Comparison of ENCODE assay signal across 23 cellular contexts in genomic region chr14:51498411-51499227, GRCh38.
DNase-seq lines count a peak whose midpoint lies in the region; ATAC-seq and TF ChIP-seq lines count a peak whose summit lies in the region.
"Had no signal": no experiment of that assay in that cellular context is flagged by ENCODE, and none has a peak within 500 bp of the region (broad histone marks: within the 10 kb centered on the region; RNA-seq: fewer than 3 reads in every experiment).

No MANE protein-coding gene starts in this region.

- H3K4me3 ChIP-seq in esophagus (ENCODE audit: low read depth in 1 of 2, low read length in 2 of 2): no peak overlapping the region
- H3K4me3 ChIP-seq in mesenchymal stem cell (ENCODE audit: insufficient read depth in 1 of 2, low read depth in 1 of 2, low read length in 2 of 2): no peak overlapping the region
- H3K4me3 ChIP-seq: adrenal gland, vagina had no signal

- peak overlapping the region in 1 of 2 experiments; percentile 48 for H3K14ac ChIP-seq in mesenchymal stem cell (ENCODE audit: low read length in 2 of 2)

- peak overlapping the region in 1 of 2 experiments; percentile 11 for H3K4ac ChIP-seq in mesenchymal stem cell (ENCODE audit: low read depth in 1 of 2, low read length in 2 of 2)

- H4K91ac ChIP-seq in mesenchymal stem cell (ENCODE audit: low read length): no peak overlapping the region

- DNase-seq in DMS 273 treated with DMSO at 0.1 percent for 48 hours (lab: John Stamatoyannopoulos, UW) (peak; percentile 98), NCI-H82 (lab: John Stamatoyannopoulos, UW) (peak; percentile 89), mesenchymal stem cell (no peak), GM13976 (ENCODE audit: low spot score) (no peak), NCI-H2029 treated with DMSO at 0.1 percent for 48 hours (lab: John Stamatoyannopoulos, UW) (no peak)
- DNase-seq: activated CD4-positive, alpha-beta memory T cell treated with anti-CD3 and anti-CD28 coated beads, Interleukin-2, amount 10 ng/mL, durations not matched to agents 7 days and 5 days; activated effector memory CD4-positive, alpha-beta T cell treated with anti-CD3 and anti-CD28 coated beads, Interleukin-2, amount 50 U/mL, for 16 hours; Calu3; dermis blood vessel endothelial cell; HCEC 1CT; left cardiac atrium; MM.1S; NCI-H1436 treated with DMSO at 0.1 percent for 48 hours; NCI-H774; SIG-M5 had no signal

- WGBS in esophagus, 2 donors: 63 to 65% methylated on average over 10 of the region's 10 CpGs
- WGBS in mesenchymal stem cell: 86% methylated on average over 4 of the region's 10 CpGs

- no peak overlapping the region for H3K9ac ChIP-seq in mesenchymal stem cell (ENCODE audit: low read length)
- H3K9ac ChIP-seq: parathyroid adenoma had no signal

- no peak overlapping the region for H2BK120ac ChIP-seq in mesenchymal stem cell (ENCODE audit: low read depth, low read length)

- H3K18ac ChIP-seq in mesenchymal stem cell (ENCODE audit: low read depth in 1 of 2, low read length in 2 of 2): peak overlapping the region in 1 of 2 experiments; percentile 40

- H2AFZ ChIP-seq in mesenchymal stem cell (ENCODE audit: low read depth, low read length): no peak overlapping the region
- H2AFZ ChIP-seq: parathyroid adenoma had no signal

- peaks cover 0 to 5% of the 10 kb centered on the region in 2 donors for H3K4me1 ChIP-seq in esophagus (ENCODE audit: control insufficient read depth in 2 of 2, insufficient read depth in 2 of 2, low read length in 1 of 2)
- no peaks in the 10 kb centered on the region for H3K4me1 ChIP-seq in mesenchymal stem cell (ENCODE audit: control insufficient read depth, insufficient read depth, low read depth, low read length)
- H3K4me1 ChIP-seq: parathyroid adenoma had no signal

- no peaks in the 10 kb centered on the region for H3K79me1 ChIP-seq in mesenchymal stem cell (replicated peaks; ENCODE audit: low read length, poor library complexity, severe bottlenecking)

- H3K4me2 ChIP-seq in mesenchymal stem cell (ENCODE audit: low read length, poor library complexity, severe bottlenecking): no peak overlapping the region

- H4K8ac ChIP-seq in mesenchymal stem cell (ENCODE audit: low read length): no peak overlapping the region

- no peak overlapping the region for H2BK5ac ChIP-seq in mesenchymal stem cell (ENCODE audit: low read depth, low read length, poor library complexity, severe bottlenecking)

- H3K36me3 ChIP-seq in esophagus (ENCODE audit: control insufficient read depth in 2 of 2, insufficient read depth in 2 of 2, low read length in 1 of 2) (no peaks in the 10 kb centered on the region), mesenchymal stem cell (ENCODE audit: control insufficient read depth in 1 of 2, insufficient read depth in 2 of 2, low read depth in 1 of 2, low read length in 2 of 2) (no peaks in the 10 kb centered on the region)
- H3K36me3 ChIP-seq: adrenal gland, vagina had no signal

- no peaks in the 10 kb centered on the region for H3K27me3 ChIP-seq in esophagus (ENCODE audit: control insufficient read depth in 1 of 2, insufficient read depth in 2 of 2, low read length in 2 of 2)
- no peaks in the 10 kb centered on the region for H3K27me3 ChIP-seq in mesenchymal stem cell (ENCODE audit: control insufficient read depth in 1 of 2, insufficient read depth in 1 of 2, low read length in 2 of 2)
- H3K27me3 ChIP-seq: adrenal gland, vagina had no signal

- TF ChIP-seq CTCF in GM13976 (IDR thresholded peaks at IDR 0.05; ENCODE audit: borderline replicate concordance, control extremely low read depth, extremely low read depth, insufficient read depth, missing control alignments): no peak

- ATAC-seq in GM21367 (IDR thresholded peaks at IDR 0.05; ENCODE audit: unreplicated experiment) (no peak), GM21825 (IDR thresholded peaks at IDR 0.05; ENCODE audit: unreplicated experiment) (no peak)
- ATAC-seq: activated CD4-positive, CD25-positive, alpha-beta regulatory T cell treated with anti-CD3 and anti-CD28 coated beads, Interleukin-2, amount 50 U/mL, for 24 hours had no signal

- H3K9me3 ChIP-seq in esophagus (ENCODE audit: control insufficient read depth in 2 of 2, insufficient read depth in 1 of 2, low read depth in 1 of 2, low read length in 1 of 2) (peaks cover 0 to 3% of the 10 kb centered on the region in 2 donors), mesenchymal stem cell (ENCODE audit: control insufficient read depth, low read length) (peaks cover 33% of the 10 kb centered on the region)
- H3K9me3 ChIP-seq: adrenal gland, vagina had no signal

- H3K27ac ChIP-seq in esophagus (ENCODE audit: low read depth in 2 of 2, low read length in 1 of 2): peak overlapping the region; percentile 15 to 74
- H3K27ac ChIP-seq in mesenchymal stem cell (ENCODE audit: low read length, poor library complexity, severe bottlenecking): no peak overlapping the region
- H3K27ac ChIP-seq: adrenal gland, C4-2B, parathyroid adenoma, vagina had no signal

- no peak overlapping the region for H2BK15ac ChIP-seq in mesenchymal stem cell (ENCODE audit: low read depth, poor library complexity, severe bottlenecking)

- H3K23ac ChIP-seq in mesenchymal stem cell (ENCODE audit: low read length in 2 of 2): no peak overlapping the region

- no peak overlapping the region for H2AK5ac ChIP-seq in mesenchymal stem cell (ENCODE audit: low read length, severe bottlenecking)

- H2BK12ac ChIP-seq in mesenchymal stem cell (ENCODE audit: low read length in 2 of 2): peak overlapping the region; percentile 71

- in situ Hi-C loops in GM13976 (cut with MboI; ENCODE audit: low sequenced_read_pairs, unreplicated experiment): no loop called here

Comparison
In these comparisons a context has a peak if more than half of its experiments do, and no peak if none do; other contexts are left out.
1. DNase-seq: peak in DMS 273 treated with DMSO at 0.1 percent for 48 hours (single experiment) and NCI-H82 (single experiment); none in mesenchymal stem cell (single experiment), GM13976 (single experiment) and NCI-H2029 treated with DMSO at 0.1 percent for 48 hours (single experiment).